Comparison of ENCODE assay signal across 9 cellular contexts in the genomic region with DNA sequence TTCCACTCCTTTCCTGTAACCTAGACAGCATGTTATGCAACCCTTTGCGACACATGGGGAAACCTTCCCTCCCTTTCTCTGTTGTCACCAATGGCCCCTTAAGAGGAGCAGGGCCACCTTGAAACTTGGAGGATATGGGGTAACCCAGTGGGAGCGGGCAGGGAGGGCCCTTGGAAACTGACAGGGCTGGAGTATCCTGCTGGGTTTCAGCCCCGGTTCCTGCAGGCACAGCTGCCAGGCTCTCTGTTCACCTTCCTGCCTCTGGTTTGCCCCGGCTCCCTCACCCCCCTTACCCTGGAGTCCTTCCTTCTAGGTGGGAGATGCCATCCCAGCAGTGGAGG. TPM values are rescaled to one million over a fixed set of nuclear protein-coding genes. Genes with fewer than 3 reads are reported as not detected.
DNase-seq lines count a peak whose midpoint lies in the region; ATAC-seq, FAIRE-seq and TF ChIP-seq lines count a peak whose summit lies in the region.
"Had no signal": no experiment of that assay in that cellular context is flagged by ENCODE, and none has a peak within 500 bp of the region (broad histone marks: within the 10 kb centered on the region; RNA-seq: fewer than 3 reads in every experiment).

No MANE protein-coding gene starts in this region.

- H3K4me2 ChIP-seq in astrocyte (ENCODE audit: low read length) (peak overlapping the region; percentile 99), mesenchymal stem cell (ENCODE audit: low read length, poor library complexity, severe bottlenecking) (no peak overlapping the region)

- peak overlapping the region; percentile 96 for H3K4me3 Mint-ChIP-seq in astrocyte (ENCODE audit: unreplicated experiment)

- no peak overlapping the region for H3K23ac ChIP-seq in mesenchymal stem cell (ENCODE audit: low read length in 2 of 2)

- H3K27ac ChIP-seq in right atrium auricular region = peak overlapping the region; percentile 96 to 99
- H3K27ac ChIP-seq in astrocyte (ENCODE audit: low read depth, low read length) = no peak overlapping the region
- H3K27ac ChIP-seq in mesenchymal stem cell (ENCODE audit: low read length, poor library complexity, severe bottlenecking) = no peak overlapping the region
- peak overlapping the region; percentile 97 to 98 for H3K27ac ChIP-seq in uterus

- H4K20me1 ChIP-seq in astrocyte (ENCODE audit: insufficient read depth, low read length) = peaks cover 28% of the 10 kb centered on the region

- peak overlapping the region; percentile 91 for H3K27ac Mint-ChIP-seq in astrocyte (ENCODE audit: unreplicated experiment)

- H3K4me3 ChIP-seq in right atrium auricular region (peak overlapping the region in 1 of 2 donors; percentile 94), astrocyte (ENCODE audit: insufficient read depth, low read depth, low read length) (peak overlapping the region; percentile 84), mesenchymal stem cell (ENCODE audit: insufficient read depth in 1 of 2, low read depth in 1 of 2, low read length in 2 of 2) (peak overlapping the region in 1 of 2 experiments; percentile 89), uterus (peak overlapping the region in 1 of 2 donors; percentile 74)

- intact Hi-C loops in Right ventricle myocardium inferior (cut with DNase I) (no loop called here), uterus (cut with DNase I; ENCODE audit: low total_unique reads) (no loop called here)

- H4K8ac ChIP-seq in mesenchymal stem cell (ENCODE audit: low read length) = peak overlapping the region; percentile 39

- 93% methylated on average over 3 of the region's 4 CpGs for WGBS in mesenchymal stem cell

- no peak overlapping the region for H2BK15ac ChIP-seq in mesenchymal stem cell (ENCODE audit: low read depth, poor library complexity, severe bottlenecking)

- H3K18ac ChIP-seq in mesenchymal stem cell (ENCODE audit: low read depth in 1 of 2, low read length in 2 of 2) = no peak overlapping the region

- peak overlapping the region; percentile 91 for H3K9ac ChIP-seq in astrocyte (ENCODE audit: low read length)
- H3K9ac ChIP-seq in mesenchymal stem cell (ENCODE audit: low read length) = peak overlapping the region; percentile 98

- H2BK5ac ChIP-seq in mesenchymal stem cell (ENCODE audit: low read depth, low read length, poor library complexity, severe bottlenecking) = no peak overlapping the region

- no peak for DNase-seq in right atrium auricular region (ENCODE audit: low spot score)
- no peak for DNase-seq in Right ventricle myocardium inferior (ENCODE audit: missing footprints)
- no peak for DNase-seq in astrocyte (ENCODE audit: low read depth)
- peak; percentile 41 for DNase-seq in mesenchymal stem cell
- DNase-seq in uterus = no peak
- no peak for DNase-seq in retina

- ATAC-seq in Right ventricle myocardium inferior = no peak
- no peak for ATAC-seq in esophagus mucosa
- ATAC-seq in GM18517 (IDR thresholded peaks at IDR 0.05; ENCODE audit: unreplicated experiment) = no peak
- ATAC-seq: left lobe of liver had no signal

- H3K79me2 ChIP-seq in astrocyte (ENCODE audit: insufficient read depth, low read length) = peaks cover 28% of the 10 kb centered on the region

- peak overlapping the region; percentile 54 for H2AK5ac ChIP-seq in mesenchymal stem cell (ENCODE audit: low read length, severe bottlenecking)

- H3K79me1 ChIP-seq in mesenchymal stem cell (replicated peaks; ENCODE audit: low read length, poor library complexity, severe bottlenecking) = peaks cover 22% of the 10 kb centered on the region

- peaks cover 21% of the 10 kb centered on the region for H3K36me3 Mint-ChIP-seq in astrocyte (ENCODE audit: low read depth, unreplicated experiment)

- H2BK120ac ChIP-seq in mesenchymal stem cell (ENCODE audit: low read depth, low read length) = no peak overlapping the region

- no peak overlapping the region for H3K14ac ChIP-seq in mesenchymal stem cell (ENCODE audit: low read length in 2 of 2)

- H3K4me1 Mint-ChIP-seq in astrocyte (ENCODE audit: low read depth, unreplicated experiment) = peaks cover 23% of the 10 kb centered on the region

- TF ChIP-seq CTCF in right atrium auricular region (IDR thresholded peaks at IDR 0.05) (no peak), astrocyte (IDR thresholded peaks at IDR 0.05; ENCODE audit: insufficient read depth, low read depth, low read length) (no peak), uterus (IDR thresholded peaks at IDR 0.05) (no peak)

- FAIRE-seq in astrocyte (lab: Jason Lieb, UNC) = no peak

- H3K9me3 Mint-ChIP-seq in astrocyte (ENCODE audit: unreplicated experiment) = no peaks in the 10 kb centered on the region

- H4K91ac ChIP-seq in mesenchymal stem cell (ENCODE audit: low read length) = peak overlapping the region; percentile 70

- TF ChIP-seq POLR2A in uterus (IDR thresholded peaks at IDR 0.05) = no peak

- peaks cover 0 to 25% of the 10 kb centered on the region in 2 donors for H3K4me1 ChIP-seq in right atrium auricular region
- H3K4me1 ChIP-seq in astrocyte (ENCODE audit: insufficient read depth, low read length) = peaks cover 7% of the 10 kb centered on the region
- peaks cover 37% of the 10 kb centered on the region for H3K4me1 ChIP-seq in mesenchymal stem cell (ENCODE audit: control insufficient read depth, insufficient read depth, low read depth, low read length)
- H3K4me1 ChIP-seq in uterus = no peaks in the 10 kb centered on the region

- H2AFZ ChIP-seq in astrocyte (ENCODE audit: low read depth, low read length) = no peak overlapping the region
- no peak overlapping the region for H2AFZ ChIP-seq in mesenchymal stem cell (ENCODE audit: low read depth, low read length)

- no peak overlapping the region for H2BK12ac ChIP-seq in mesenchymal stem cell (ENCODE audit: low read length in 2 of 2)

- H3K4ac ChIP-seq in mesenchymal stem cell (ENCODE audit: low read depth in 1 of 2, low read length in 2 of 2) = no peak overlapping the region

- H3K9me3 ChIP-seq in right atrium auricular region (no peaks in the 10 kb centered on the region), astrocyte (ENCODE audit: insufficient read depth, low read depth, low read length) (no peaks in the 10 kb centered on the region), mesenchymal stem cell (ENCODE audit: control insufficient read depth, low read length) (no peaks in the 10 kb centered on the region), uterus (no peaks in the 10 kb centered on the region)

- no peaks in the 10 kb centered on the region for H3K27me3 Mint-ChIP-seq in astrocyte (ENCODE audit: low read depth, unreplicated experiment)

- H3K36me3 ChIP-seq in right atrium auricular region (peaks cover 34% of the 10 kb centered on the region), astrocyte (ENCODE audit: insufficient read depth, low read length) (peaks cover 3% of the 10 kb centered on the region), mesenchymal stem cell (ENCODE audit: control insufficient read depth in 1 of 2, insufficient read depth in 2 of 2, low read depth in 1 of 2, low read length in 2 of 2) (peaks cover 52 to 59% of the 10 kb centered on the region in 2 experiments), uterus (no peaks in the 10 kb centered on the region)

- H3K27me3 ChIP-seq in right atrium auricular region = no peaks in the 10 kb centered on the region
- H3K27me3 ChIP-seq in astrocyte (ENCODE audit: insufficient read depth, low read length) = no peaks in the 10 kb centered on the region
- H3K27me3 ChIP-seq in mesenchymal stem cell (ENCODE audit: control insufficient read depth in 1 of 2, insufficient read depth in 1 of 2, low read length in 2 of 2) = no peaks in the 10 kb centered on the region
- H3K27me3 ChIP-seq in uterus = no peaks in the 10 kb centered on the region

RNA-seq across cellular contexts. Expression of a gene that starts 1.5 kb away (rescaled TPM):
- 100 to 1,000 TPM; 401 to 435 TPM for total RNA-seq in right atrium auricular region
- 410 TPM for total RNA-seq in Right ventricle myocardium inferior
- 243 and 263 TPM in 2 replicates for total RNA-seq in astrocyte
- polyA plus RNA-seq in mesenchymal stem cell (2013, experiment 1 of 2) = 235 TPM
- polyA plus RNA-seq in mesenchymal stem cell (2013, experiment 2 of 2) = 233 TPM
- total RNA-seq in uterus = 100 to 1,000 TPM in 3 of 4 donors, 10 to 100 TPM in 1; 97.1 to 156 (median 113) TPM
- total RNA-seq in esophagus mucosa = 331 TPM

RNA-seq across cellular contexts. Expression of a gene that starts 2.0 kb away (rescaled TPM):
- total RNA-seq in right atrium auricular region (100 to 1,000 TPM; 110 to 151 TPM), Right ventricle myocardium inferior (92.8 TPM), astrocyte (130 and 146 TPM in 2 replicates), uterus (100 to 1,000 TPM; 200 to 462 (median 323) TPM), esophagus mucosa (181 TPM)
- 364 TPM for polyA plus RNA-seq in mesenchymal stem cell (2013, experiment 1 of 2)
- polyA plus RNA-seq in mesenchymal stem cell (2013, experiment 2 of 2) = 351 TPM

RNA-seq across cellular contexts. Expression of a gene that starts 14.1 kb away (rescaled TPM):
- total RNA-seq in right atrium auricular region (100 to 1,000 TPM; 164 to 190 TPM), Right ventricle myocardium inferior (217 TPM), astrocyte (25.0 and 26.3 TPM in 2 replicates), uterus (10 to 100 TPM; 12.1 to 49.2 (median 17.5) TPM), esophagus mucosa (63.2 TPM)
- 10.7 TPM for polyA plus RNA-seq in mesenchymal stem cell (2013, experiment 1 of 2)
- polyA plus RNA-seq in mesenchymal stem cell (2013, experiment 2 of 2) = 10.7 TPM

RNA-seq across cellular contexts. Expression of a gene that starts 19.2 kb away (rescaled TPM):
- total RNA-seq in right atrium auricular region (not detected), Right ventricle myocardium inferior (not detected), astrocyte (not detected in 2 replicates), uterus (not detected), esophagus mucosa (1.3 TPM)
- 0.18 TPM for polyA plus RNA-seq in mesenchymal stem cell (2013, experiment 1 of 2)
- polyA plus RNA-seq in mesenchymal stem cell (2013, experiment 2 of 2) = 0.12 TPM
- total RNA-seq: left lobe of liver had no signal

RNA-seq across cellular contexts. Expression of a gene that starts 20.6 kb away (rescaled TPM):
- total RNA-seq in right atrium auricular region (10 to 100 TPM; 11.7 to 12.0 TPM), Right ventricle myocardium inferior (7.7 TPM), astrocyte (1.2 and 1.6 TPM in 2 replicates), uterus (1 to 10 TPM in 3 of 4 donors, under 1 TPM in 1; 0.29 to 5.7 (median 2.9) TPM), esophagus mucosa (4.5 TPM)
- 2.0 TPM for polyA plus RNA-seq in mesenchymal stem cell (2013, experiment 1 of 2)
- polyA plus RNA-seq in mesenchymal stem cell (2013, experiment 2 of 2) = 1.8 TPM

Comparison
In these comparisons a context has a peak if more than half of its experiments do, and no peak if none do; other contexts are left out.
1. H3K27ac ChIP-seq: peak in right atrium auricular region (2 of 2) and uterus (2 of 2); none in astrocyte (single experiment) and mesenchymal stem cell (single experiment).